In genomic region chr1:112961072-112961471, GRCh38 we compare ENCODE assay signal across 19 cellular contexts.
"Had no signal": no experiment of that assay in that cellular context is flagged by ENCODE, and none has a peak within 500 bp of the region (broad histone marks: within the 10 kb centered on the region; RNA-seq: fewer than 3 reads in every experiment).

No MANE protein-coding gene starts in this region.

- H3K4me3 ChIP-seq: colonic mucosa, hepatocyte, right atrium auricular region, sigmoid colon, skin epidermis, stomach, thoracic aorta, transverse colon had no signal

- H3K27ac ChIP-seq: colonic mucosa, hepatocyte, right atrium auricular region, skin epidermis, thoracic aorta, transverse colon had no signal

- H3K27ac Mint-ChIP-seq: endodermal cell; nephron progenitor cell; stimulated activated naive B cell treated with anti-CD40 and anti-IgM and Interleukin-4, amounts not matched to agents 10 μg/mL and 1 μg/mL and 100 μg/mL, for 72 hours had no signal

- FAIRE-seq: endothelial cell of umbilical vein had no signal

- ATAC-seq: naive thymus-derived CD4-positive, alpha-beta T cell; stimulated activated naive B cell treated with anti-CD40 and anti-IgM and Interleukin-4, amounts not matched to agents 10 μg/mL and 1 μg/mL and 100 μg/mL, for 72 hours had no signal

- H2AFZ ChIP-seq: hepatocyte had no signal

- H3K4me2 ChIP-seq: hepatocyte had no signal

- H3K4me1 ChIP-seq: colonic mucosa had no signal

- H3K4me3 Mint-ChIP-seq: endodermal cell; nephron progenitor cell; stimulated activated naive B cell treated with anti-CD40 and anti-IgM and Interleukin-4, amounts not matched to agents 10 μg/mL and 1 μg/mL and 100 μg/mL, for 72 hours had no signal

- H3K36me3 ChIP-seq: colonic mucosa, transverse colon had no signal

- H3K9me3 ChIP-seq: colonic mucosa, right atrium auricular region, sigmoid colon, stomach, thoracic aorta, transverse colon had no signal

- H3K27me3 Mint-ChIP-seq: naive thymus-derived CD4-positive, alpha-beta T cell; stimulated activated naive B cell treated with anti-CD40 and anti-IgM and Interleukin-4, amounts not matched to agents 10 μg/mL and 1 μg/mL and 100 μg/mL, for 72 hours had no signal

- H3K27me3 ChIP-seq: colonic mucosa, hepatocyte, right atrium auricular region, sigmoid colon, stomach, transverse colon had no signal

- H3K9me3 Mint-ChIP-seq: endodermal cell; naive thymus-derived CD4-positive, alpha-beta T cell; stimulated activated naive B cell treated with anti-CD40 and anti-IgM and Interleukin-4, amounts not matched to agents 10 μg/mL and 1 μg/mL and 100 μg/mL, for 72 hours had no signal

- DNase-seq: colonic mucosa; effector CD4-positive, alpha-beta T cell; endodermal cell; foreskin melanocyte; head of caudate nucleus; naive thymus-derived CD4-positive, alpha-beta T cell; nephron progenitor cell; sigmoid colon; stimulated activated CD4-positive, alpha-beta T cell treated with anti-CD3 and anti-CD28 coated beads, Interleukin-2, amount 100 ng/mL, for 24 hours; stimulated activated CD4-positive, alpha-beta T cell treated with anti-CD3 and anti-CD28 coated beads, Interleukin-4, amount 100 ng/mL, for 4 hours; stimulated activated naive B cell treated with anti-CD40 and anti-IgM and Interleukin-4, amounts not matched to agents 10 μg/mL and 1 μg/mL and 100 μg/mL, for 72 hours; stomach; substantia nigra; transverse colon had no signal
